Comparison of ENCODE assay signal across 1 cellular context in the genomic region with DNA sequence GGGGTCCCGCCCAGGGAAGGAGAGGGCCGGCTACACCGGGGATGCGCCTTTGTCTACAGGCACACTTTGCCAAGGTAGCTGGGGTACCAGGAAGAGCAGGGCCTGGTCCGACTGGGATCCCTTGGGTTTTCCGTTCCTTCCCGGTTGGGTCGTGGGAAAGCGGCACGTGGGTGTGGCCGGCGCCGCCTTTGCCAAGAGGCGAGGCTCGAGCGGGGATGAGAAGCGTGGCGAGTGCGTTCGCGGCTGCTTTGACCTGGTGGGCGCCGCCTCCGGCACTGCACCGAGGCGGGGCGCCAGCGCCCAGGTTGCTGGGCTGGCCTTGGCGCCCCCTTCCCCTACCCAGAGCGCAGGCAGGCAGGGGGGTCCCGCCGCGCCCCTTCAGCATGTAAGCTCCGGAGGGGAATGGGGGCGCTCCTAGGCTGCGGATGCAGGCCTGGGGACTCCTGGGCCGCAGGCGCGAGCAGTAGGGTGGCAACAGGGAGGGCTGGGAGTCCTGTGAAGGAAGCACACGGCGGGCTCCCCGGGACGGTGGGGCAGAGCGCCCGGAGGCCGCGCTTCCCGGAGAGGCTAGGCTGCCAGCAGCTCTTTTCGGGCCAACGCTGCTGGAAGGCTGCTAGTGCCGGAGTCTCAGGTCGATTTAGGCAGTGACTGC.
A peak's percentile ranks its signal among the peaks of the same experiment; 100 is the strongest.
TF ChIP-seq lines count a peak whose summit lies in the region.

No MANE protein-coding gene starts in this region.

TF ChIP-seq in K562, 482 proteins besides CTCF, POLR2A, EP300 and RAD21:
- TF ChIP-seq FIP1L1 (IDR thresholded peaks at IDR 0.05; ENCODE audit: low read depth, low read length, poor library complexity, severe bottlenecking) (peak; percentile 29), NR2C2 (CRISPR knock-in tag; IDR thresholded peaks at IDR 0.05) (no peak), NR2C2 (tag; IDR thresholded peaks at IDR 0.05) (no peak), ZNF174 (CRISPR knock-in tag; IDR thresholded peaks at IDR 0.05) (no peak), POLR2H (tag; IDR thresholded peaks at IDR 0.05; ENCODE audit: low read depth) (no peak), RBM39 (optimal IDR thresholded peaks at IDR 0.05; ENCODE audit: low read depth, low read length) (no peak), CCNT2 (IDR thresholded peaks at IDR 0.05; ENCODE audit: borderline replicate concordance, extremely low read depth, insufficient read length, low read depth, low read length) (peak; percentile 24), TAF9B (IDR thresholded peaks at IDR 0.05; ENCODE audit: partially characterized antibody) (no peak), NR3C1 (CRISPR knock-in tag; IDR thresholded peaks at IDR 0.05) (no peak), CXXC5 (CRISPR knock-in tag; IDR thresholded peaks at IDR 0.05) (no peak), POLR2AphosphoS2 (IDR thresholded peaks at IDR 0.05; ENCODE audit: low read length) (no peak), ZNF766 (CRISPR knock-in tag; conservative IDR thresholded peaks at IDR 0.05) (no peak), HNRNPL (IDR thresholded peaks at IDR 0.05; ENCODE audit: low read depth, low read length) (0 out of 2 replicates have a peak, but pooled peaks have one; percentile 59), PTBP1 (IDR thresholded peaks at IDR 0.05; ENCODE audit: low read depth, low read length) (no peak), POLR3G (IDR thresholded peaks at IDR 0.05; ENCODE audit: extremely low read depth, insufficient read length, insufficient replicate concordance) (no peak), RBM17 (IDR thresholded peaks at IDR 0.05; ENCODE audit: borderline replicate concordance, low read depth, low read length) (no peak), MIER1 (IDR thresholded peaks at IDR 0.05; ENCODE audit: low read depth) (no peak)
- TF ChIP-seq, protein P1, sequence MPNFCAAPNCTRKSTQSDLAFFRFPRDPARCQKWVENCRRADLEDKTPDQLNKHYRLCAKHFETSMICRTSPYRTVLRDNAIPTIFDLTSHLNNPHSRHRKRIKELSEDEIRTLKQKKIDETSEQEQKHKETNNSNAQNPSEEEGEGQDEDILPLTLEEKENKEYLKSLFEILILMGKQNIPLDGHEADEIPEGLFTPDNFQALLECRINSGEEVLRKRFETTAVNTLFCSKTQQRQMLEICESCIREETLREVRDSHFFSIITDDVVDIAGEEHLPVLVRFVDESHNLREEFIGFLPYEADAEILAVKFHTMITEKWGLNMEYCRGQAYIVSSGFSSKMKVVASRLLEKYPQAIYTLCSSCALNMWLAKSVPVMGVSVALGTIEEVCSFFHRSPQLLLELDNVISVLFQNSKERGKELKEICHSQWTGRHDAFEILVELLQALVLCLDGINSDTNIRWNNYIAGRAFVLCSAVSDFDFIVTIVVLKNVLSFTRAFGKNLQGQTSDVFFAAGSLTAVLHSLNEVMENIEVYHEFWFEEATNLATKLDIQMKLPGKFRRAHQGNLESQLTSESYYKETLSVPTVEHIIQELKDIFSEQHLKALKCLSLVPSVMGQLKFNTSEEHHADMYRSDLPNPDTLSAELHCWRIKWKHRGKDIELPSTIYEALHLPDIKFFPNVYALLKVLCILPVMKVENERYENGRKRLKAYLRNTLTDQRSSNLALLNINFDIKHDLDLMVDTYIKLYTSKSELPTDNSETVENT (CRISPR knock-in tag; IDR thresholded peaks at IDR 0.05): no peak
- TF ChIP-seq, protein P2, sequence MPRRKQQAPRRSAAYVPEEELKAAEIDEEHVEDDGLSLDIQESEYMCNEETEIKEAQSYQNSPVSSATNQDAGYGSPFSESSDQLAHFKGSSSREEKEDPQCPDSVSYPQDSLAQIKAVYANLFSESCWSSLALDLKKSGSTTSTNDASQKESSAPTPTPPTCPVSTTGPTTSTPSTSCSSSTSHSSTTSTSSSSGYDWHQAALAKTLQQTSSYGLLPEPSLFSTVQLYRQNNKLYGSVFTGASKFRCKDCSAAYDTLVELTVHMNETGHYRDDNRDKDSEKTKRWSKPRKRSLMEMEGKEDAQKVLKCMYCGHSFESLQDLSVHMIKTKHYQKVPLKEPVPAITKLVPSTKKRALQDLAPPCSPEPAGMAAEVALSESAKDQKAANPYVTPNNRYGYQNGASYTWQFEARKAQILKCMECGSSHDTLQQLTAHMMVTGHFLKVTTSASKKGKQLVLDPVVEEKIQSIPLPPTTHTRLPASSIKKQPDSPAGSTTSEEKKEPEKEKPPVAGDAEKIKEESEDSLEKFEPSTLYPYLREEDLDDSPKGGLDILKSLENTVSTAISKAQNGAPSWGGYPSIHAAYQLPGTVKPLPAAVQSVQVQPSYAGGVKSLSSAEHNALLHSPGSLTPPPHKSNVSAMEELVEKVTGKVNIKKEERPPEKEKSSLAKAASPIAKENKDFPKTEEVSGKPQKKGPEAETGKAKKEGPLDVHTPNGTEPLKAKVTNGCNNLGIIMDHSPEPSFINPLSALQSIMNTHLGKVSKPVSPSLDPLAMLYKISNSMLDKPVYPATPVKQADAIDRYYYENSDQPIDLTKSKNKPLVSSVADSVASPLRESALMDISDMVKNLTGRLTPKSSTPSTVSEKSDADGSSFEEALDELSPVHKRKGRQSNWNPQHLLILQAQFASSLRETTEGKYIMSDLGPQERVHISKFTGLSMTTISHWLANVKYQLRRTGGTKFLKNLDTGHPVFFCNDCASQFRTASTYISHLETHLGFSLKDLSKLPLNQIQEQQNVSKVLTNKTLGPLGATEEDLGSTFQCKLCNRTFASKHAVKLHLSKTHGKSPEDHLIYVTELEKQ (CRISPR knock-in tag; IDR thresholded peaks at IDR 0.05): no peak
- TF ChIP-seq, protein P3, sequence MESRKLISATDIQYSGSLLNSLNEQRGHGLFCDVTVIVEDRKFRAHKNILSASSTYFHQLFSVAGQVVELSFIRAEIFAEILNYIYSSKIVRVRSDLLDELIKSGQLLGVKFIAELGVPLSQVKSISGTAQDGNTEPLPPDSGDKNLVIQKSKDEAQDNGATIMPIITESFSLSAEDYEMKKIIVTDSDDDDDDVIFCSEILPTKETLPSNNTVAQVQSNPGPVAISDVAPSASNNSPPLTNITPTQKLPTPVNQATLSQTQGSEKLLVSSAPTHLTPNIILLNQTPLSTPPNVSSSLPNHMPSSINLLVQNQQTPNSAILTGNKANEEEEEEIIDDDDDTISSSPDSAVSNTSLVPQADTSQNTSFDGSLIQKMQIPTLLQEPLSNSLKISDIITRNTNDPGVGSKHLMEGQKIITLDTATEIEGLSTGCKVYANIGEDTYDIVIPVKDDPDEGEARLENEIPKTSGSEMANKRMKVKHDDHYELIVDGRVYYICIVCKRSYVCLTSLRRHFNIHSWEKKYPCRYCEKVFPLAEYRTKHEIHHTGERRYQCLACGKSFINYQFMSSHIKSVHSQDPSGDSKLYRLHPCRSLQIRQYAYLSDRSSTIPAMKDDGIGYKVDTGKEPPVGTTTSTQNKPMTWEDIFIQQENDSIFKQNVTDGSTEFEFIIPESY (CRISPR knock-in tag; IDR thresholded peaks at IDR 0.05): peak; percentile 72
- TF ChIP-seq, protein P4, sequence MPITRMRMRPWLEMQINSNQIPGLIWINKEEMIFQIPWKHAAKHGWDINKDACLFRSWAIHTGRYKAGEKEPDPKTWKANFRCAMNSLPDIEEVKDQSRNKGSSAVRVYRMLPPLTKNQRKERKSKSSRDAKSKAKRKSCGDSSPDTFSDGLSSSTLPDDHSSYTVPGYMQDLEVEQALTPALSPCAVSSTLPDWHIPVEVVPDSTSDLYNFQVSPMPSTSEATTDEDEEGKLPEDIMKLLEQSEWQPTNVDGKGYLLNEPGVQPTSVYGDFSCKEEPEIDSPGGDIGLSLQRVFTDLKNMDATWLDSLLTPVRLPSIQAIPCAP (CRISPR knock-in tag; IDR thresholded peaks at IDR 0.05; ENCODE audit: borderline replicate concordance): no peak
